In genomic region chrX:30795981-30796958, GRCh38 we compare ENCODE assay signal across 24 cellular contexts.
"Had no signal": no experiment of that assay in that cellular context is flagged by ENCODE, and none has a peak within 500 bp of the region (broad histone marks: within the 10 kb centered on the region; RNA-seq: fewer than 3 reads in every experiment).

No MANE protein-coding gene starts in this region.

- H3K4me1 ChIP-seq: SJSA1 had no signal

- H3K9me3 Mint-ChIP-seq: activated CD8-positive, alpha-beta T cell treated with anti-CD3 and anti-CD28 coated beads for 36 hours; activated naive CD4-positive, alpha-beta T cell treated with anti-CD3 and anti-CD28 coated beads, Interleukin-2, amount 10 ng/mL, durations not matched to agents 7 days and 5 days; activated naive CD8-positive, alpha-beta T cell treated with anti-CD3 and anti-CD28 coated beads for 36 hours; T-helper 1 cell treated with Interleukin-12 subunit alpha and Interleukin-12 subunit beta and Interleukin-4 antibody, amounts not matched to agents 30 μg/mL and 1 μg/mL, for 36 hours had no signal

- H3K36me3 Mint-ChIP-seq: activated naive CD4-positive, alpha-beta T cell treated with anti-CD3 and anti-CD28 coated beads, Interleukin-2, amount 10 ng/mL, durations not matched to agents 7 days and 5 days; activated naive CD8-positive, alpha-beta T cell treated with anti-CD3 and anti-CD28 coated beads for 36 hours had no signal

- H3K4me3 Mint-ChIP-seq: activated CD8-positive, alpha-beta T cell treated with anti-CD3 and anti-CD28 coated beads for 36 hours; activated naive CD4-positive, alpha-beta T cell treated with anti-CD3 and anti-CD28 coated beads, Interleukin-2, amount 10 ng/mL, durations not matched to agents 7 days and 5 days; activated naive CD8-positive, alpha-beta T cell treated with anti-CD3 and anti-CD28 coated beads for 36 hours; activated T-cell treated with anti-CD3 and anti-CD28 coated beads, Interleukin-2, amount 50 U/mL, for 72 hours; T-helper 1 cell treated with Interleukin-12 subunit alpha and Interleukin-12 subunit beta and Interleukin-4 antibody, amounts not matched to agents 30 μg/mL and 1 μg/mL, for 36 hours had no signal

- H3K27ac Mint-ChIP-seq: activated CD8-positive, alpha-beta T cell treated with anti-CD3 and anti-CD28 coated beads for 36 hours; activated naive CD4-positive, alpha-beta T cell treated with anti-CD3 and anti-CD28 coated beads, Interleukin-2, amount 10 ng/mL, durations not matched to agents 7 days and 5 days; activated naive CD8-positive, alpha-beta T cell treated with anti-CD3 and anti-CD28 coated beads for 36 hours; activated T-cell treated with anti-CD3 and anti-CD28 coated beads, Interleukin-2, amount 50 U/mL, for 72 hours; activated T-helper 2 cell treated with anti-CD3 and anti-CD28 coated beads, Interferon-gamma antibody, Interleukin-2, Interleukin-4, amounts not matched to agents 10 μg/mL and 5 μg/mL and 100 μg/mL, durations not matched to agents 14 hours and 24 hours and 36 hours; T-helper 1 cell treated with Interleukin-12 subunit alpha and Interleukin-12 subunit beta and Interleukin-4 antibody, amounts not matched to agents 30 μg/mL and 1 μg/mL, for 36 hours had no signal

- H3K9ac ChIP-seq: KMS-11 had no signal

- H3K27me3 Mint-ChIP-seq: activated CD8-positive, alpha-beta T cell treated with anti-CD3 and anti-CD28 coated beads for 36 hours; activated naive CD4-positive, alpha-beta T cell treated with anti-CD3 and anti-CD28 coated beads, Interleukin-2, amount 10 ng/mL, durations not matched to agents 7 days and 5 days; activated naive CD8-positive, alpha-beta T cell treated with anti-CD3 and anti-CD28 coated beads for 36 hours had no signal

- H3K27ac ChIP-seq: brain microvascular endothelial cell, KMS-11, SJSA1 had no signal

- H3K9me3 ChIP-seq: SJSA1 had no signal

- H3K4me2 ChIP-seq: KMS-11 had no signal

- H3K27me3 ChIP-seq: brain microvascular endothelial cell, SJSA1 had no signal

- H3K4me3 ChIP-seq: SJSA1 had no signal

- H3K4me1 Mint-ChIP-seq: activated naive CD4-positive, alpha-beta T cell treated with anti-CD3 and anti-CD28 coated beads, Interleukin-2, amount 10 ng/mL, durations not matched to agents 7 days and 5 days; activated naive CD8-positive, alpha-beta T cell treated with anti-CD3 and anti-CD28 coated beads for 36 hours had no signal

- DNase-seq: activated CD4-positive, alpha-beta T cell treated with anti-CD3 and anti-CD28 coated beads for 4 hours; activated CD8-positive, alpha-beta memory T cell treated with anti-CD3 and anti-CD28 coated beads, Interleukin-2, amount 50 U/mL, for 4 hours; activated CD8-positive, alpha-beta T cell treated with anti-CD3 and anti-CD28 coated beads for 36 hours; activated gamma-delta T cell treated with Interleukin-2 at 50 U/mL for 16 hours; activated naive CD4-positive, alpha-beta T cell treated with anti-CD3 and anti-CD28 coated beads, Interleukin-2, amount 10 ng/mL, durations not matched to agents 7 days and 5 days; activated naive CD8-positive, alpha-beta T cell treated with anti-CD3 and anti-CD28 coated beads for 36 hours; activated T-cell treated with anti-CD3 and anti-CD28 coated beads, Interleukin-2, amount 50 U/mL, for 72 hours; brain microvascular endothelial cell; caudate nucleus; NCI-H1092; NCI-H1417; NCI-H1930; NCI-H2107; NCI-H345; NCI-H510A; NCI-H526 treated with DMSO at 0.1 percent for 48 hours; NCI-H82; RPMI8226 had no signal

- ATAC-seq: activated CD4-positive, CD25-positive, alpha-beta regulatory T cell treated with anti-CD3 and anti-CD28 coated beads, Interleukin-2, amount 50 U/mL, for 24 hours; activated CD8-positive, alpha-beta T cell treated with anti-CD3 and anti-CD28 coated beads for 36 hours; activated T-cell treated with anti-CD3 and anti-CD28 coated beads, Interleukin-2, amount 50 U/mL, for 72 hours; Right ventricle myocardium inferior had no signal

- H3K36me3 ChIP-seq: brain microvascular endothelial cell, SJSA1 had no signal
